ENCODE assay signal across 8 cellular contexts in the genomic region with DNA sequence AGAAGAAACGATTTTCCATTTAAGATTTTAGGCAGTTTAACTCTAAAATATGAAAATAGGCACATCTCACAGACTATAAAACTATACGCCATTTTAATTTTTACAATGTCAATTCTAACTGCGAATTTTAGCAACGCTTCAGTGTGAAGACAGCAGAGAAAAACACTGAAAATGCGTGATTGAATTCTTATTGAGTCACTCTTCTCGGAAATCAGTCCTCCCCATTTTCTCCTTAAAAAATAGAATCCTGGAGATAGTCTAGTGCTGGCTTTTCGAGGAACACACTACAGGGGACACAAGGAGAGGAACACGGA. TPM values are rescaled to one million over a fixed set of nuclear protein-coding genes. Genes with fewer than 3 reads are reported as not detected.
A peak's percentile ranks its signal among the peaks of the same experiment; 100 is the strongest.
DNase-seq lines count a peak whose midpoint lies in the region; ATAC-seq and TF ChIP-seq lines count a peak whose summit lies in the region.

No MANE protein-coding gene starts in this region.

- H3K4me1 ChIP-seq in BE2C (no peaks in the 10 kb centered on the region), Karpas-422 (ENCODE audit: low read length) (peaks cover 39% of the 10 kb centered on the region)

- H3K9ac ChIP-seq in Karpas-422 (ENCODE audit: low read length), result peak overlapping the region; percentile 96

- H3K4me1 Mint-ChIP-seq in dendritic cell treated with granulocyte-macrophage colony-stimulating factor and Interleukin-4, amounts not matched to agents 40 ng/mL and 50 ng/mL, for 4 days (ENCODE audit: low read depth), result peaks cover 18% of the 10 kb centered on the region
- peaks cover 13% of the 10 kb centered on the region for H3K4me1 Mint-ChIP-seq in nephron

- peaks cover 13% of the 10 kb centered on the region for H3K27me3 Mint-ChIP-seq in dendritic cell treated with granulocyte-macrophage colony-stimulating factor and Interleukin-4, amounts not matched to agents 40 ng/mL and 50 ng/mL, for 4 days
- H3K27me3 Mint-ChIP-seq in nephron (ENCODE audit: low read depth), result peaks cover 33% of the 10 kb centered on the region

- peak overlapping the region; percentile 96 for H3K4me3 Mint-ChIP-seq in dendritic cell treated with granulocyte-macrophage colony-stimulating factor and Interleukin-4, amounts not matched to agents 40 ng/mL and 50 ng/mL, for 4 days
- peak overlapping the region; percentile 90 to 95 (median 95) for H3K4me3 Mint-ChIP-seq in nephron

- no peak for ATAC-seq in GM19455 (IDR thresholded peaks at IDR 0.05; ENCODE audit: unreplicated experiment)

- peaks cover 24% of the 10 kb centered on the region for H4K20me1 ChIP-seq in Karpas-422 (ENCODE audit: insufficient read depth, low read depth, low read length)

- intact Hi-C loops in dendritic cell treated with granulocyte-macrophage colony-stimulating factor and Interleukin-4, amounts not matched to agents 40 ng/mL and 50 ng/mL, for 4 days (cut with micrococcal nuclease), result loop anchor here (2.0 to 5.0 kb wide), 2 partner anchors 135 to 321 kb away; a partner anchor contains a TSS

- no peak for DNase-seq in BE2C
- no peak for DNase-seq in Karpas-422
- DNase-seq in cerebellar cortex (ENCODE audit: low spot score), result no peak
- DNase-seq in stimulated activated CD8-positive, alpha-beta memory T cell treated with anti-CD3 and anti-CD28 coated beads, Interleukin-4, amount 100 ng/mL, for 48 hours, result no peak
- DNase-seq in putamen (ENCODE audit: low spot score), result no peak

- H3K27ac Mint-ChIP-seq in dendritic cell treated with granulocyte-macrophage colony-stimulating factor and Interleukin-4, amounts not matched to agents 40 ng/mL and 50 ng/mL, for 4 days, result peak overlapping the region; percentile 99
- peak overlapping the region in 2 of 3 experiments; percentile 51 to 68 for H3K27ac Mint-ChIP-seq in nephron

- H3K27me3 ChIP-seq in BE2C (no peaks in the 10 kb centered on the region), Karpas-422 (ENCODE audit: low read length) (no peaks in the 10 kb centered on the region)

- H3K9me3 ChIP-seq in BE2C (no peaks in the 10 kb centered on the region), Karpas-422 (ENCODE audit: low read length) (no peaks in the 10 kb centered on the region; the same call in 1 of the 2 replicates)

- no peaks in the 10 kb centered on the region for H3K9me3 Mint-ChIP-seq in dendritic cell treated with granulocyte-macrophage colony-stimulating factor and Interleukin-4, amounts not matched to agents 40 ng/mL and 50 ng/mL, for 4 days
- no peaks in the 10 kb centered on the region for H3K9me3 Mint-ChIP-seq in nephron

- H3K4me2 ChIP-seq in Karpas-422 (ENCODE audit: low read depth, low read length, poor library complexity, severe bottlenecking), result peak overlapping the region; percentile 81

- TF ChIP-seq CTCF in BE2C (IDR thresholded peaks at IDR 0.05; ENCODE audit: low read depth, low read length) (no peak), nephron (IDR thresholded peaks at IDR 0.05; ENCODE audit: unreplicated experiment in 3 of 3) (no peak)

- H3K4me3 ChIP-seq in BE2C (ENCODE audit: low read depth, low read length) (peak overlapping the region; percentile 74), Karpas-422 (ENCODE audit: low read length) (peak overlapping the region; percentile 96)

- no peaks in the 10 kb centered on the region for H3K9me2 ChIP-seq in Karpas-422 (replicated peaks; ENCODE audit: insufficient read depth, low read length)

- H3K79me2 ChIP-seq in Karpas-422 (ENCODE audit: low read length), result peaks cover 46% of the 10 kb centered on the region

- H3K27ac ChIP-seq in Karpas-422 (ENCODE audit: low read length), result no peak overlapping the region

- H2AFZ ChIP-seq in Karpas-422 (ENCODE audit: low read length), result peak overlapping the region; percentile 60; the same call in 1 of the 2 replicates

- H3K36me3 ChIP-seq in BE2C, result no peaks in the 10 kb centered on the region
- H3K36me3 ChIP-seq in Karpas-422 (ENCODE audit: insufficient read depth, low read length), result peaks cover 27% of the 10 kb centered on the region

- H3K36me3 Mint-ChIP-seq in dendritic cell treated with granulocyte-macrophage colony-stimulating factor and Interleukin-4, amounts not matched to agents 40 ng/mL and 50 ng/mL, for 4 days (ENCODE audit: low read depth), result peaks cover 6% of the 10 kb centered on the region
- H3K36me3 Mint-ChIP-seq in nephron (ENCODE audit: low read depth), result no peaks in the 10 kb centered on the region

RNA-seq across cellular contexts. Expression of a gene that starts 0.4 kb away (rescaled TPM):
- 2.0 TPM for polyA plus RNA-seq in BE2C (2012; ENCODE audit: insufficient read depth, insufficient read length, low read depth)
- total RNA-seq in Karpas-422 (2014; rRNA removed; shearing (Covaris generic); ENCODE audit: low replicate concordance), result 66.8 and 71.1 TPM in 2 replicates
